8 cellular contexts compared by ENCODE assay signal in the genomic region with DNA sequence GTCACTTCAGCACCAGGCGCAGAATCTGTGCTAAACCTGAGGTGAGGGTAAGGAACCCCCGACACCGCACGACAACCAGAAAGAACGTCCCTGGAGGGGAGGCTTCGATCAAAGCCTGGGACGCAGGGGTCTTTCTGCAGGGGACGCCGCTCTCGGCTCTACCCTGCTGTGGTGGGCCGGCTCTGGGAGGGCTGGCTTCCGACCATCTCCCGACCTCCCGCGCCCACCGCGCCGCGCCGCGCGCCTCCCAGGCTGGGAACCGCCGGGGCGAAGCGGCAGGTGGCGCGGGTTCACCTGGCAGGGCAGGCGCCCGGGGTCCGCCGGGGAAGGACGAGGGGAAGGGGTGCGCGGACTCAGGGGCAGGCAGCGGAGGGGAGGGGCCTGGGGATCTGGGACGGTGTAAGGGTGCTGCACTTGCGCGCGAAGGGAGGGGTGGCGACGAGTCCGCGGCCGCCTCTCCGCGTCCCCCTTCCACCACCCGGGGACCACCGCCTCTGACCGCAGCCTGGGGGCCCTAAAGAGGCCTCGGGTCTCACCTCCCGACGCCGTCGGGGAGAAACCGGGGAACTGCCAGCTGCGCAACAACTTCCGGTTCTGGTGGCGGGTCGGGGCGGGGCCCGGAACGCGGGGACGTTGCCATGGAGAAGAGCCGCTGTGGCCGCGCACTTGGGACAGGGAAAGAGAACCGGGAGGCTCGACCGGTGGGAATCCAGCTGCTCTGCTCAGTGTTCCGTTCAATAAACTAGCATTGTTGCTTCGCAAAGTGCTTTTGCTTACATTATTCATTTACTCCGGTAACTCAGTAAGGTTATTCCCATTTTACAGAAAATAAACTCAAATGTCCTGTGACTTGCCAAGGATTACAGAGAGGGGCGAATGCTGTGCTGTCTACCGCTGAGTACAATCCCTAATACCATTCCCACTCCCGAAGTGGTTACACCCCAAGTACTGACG.
DNase-seq lines count a peak whose midpoint lies in the region; ATAC-seq and TF ChIP-seq lines count a peak whose summit lies in the region.

A gene (minus strand): TSS at position 596 of the 954 bp plus-strand sequence. CDS start 3,045 bp downstream, outside the sequence.

- DNase-seq in NT2/D1 (ENCODE audit: low read depth, low spot score) (no peak), activated T-cell treated with anti-CD3 and anti-CD28 coated beads for 1 hour (ENCODE audit: low read depth) (peak; percentile 45), erythroblast (lab: John Stamatoyannopoulos, UW) (peak; percentile 84 to 87)
- peak; percentile 30 to 49 for DNase-seq in stimulated activated CD8-positive, alpha-beta memory T cell treated with anti-CD3 and anti-CD28 coated beads, Interleukin-4, amount 100 ng/mL, for 4 hours (ENCODE audit: low read depth in 2 of 2, low spot score in 1 of 2)

- H3K4me2 ChIP-seq in BLaER1 treated with 17β-estradiol and CSF1 and Interleukin-3, amounts not matched to agents 10 nM and 100 nM: peak within 1 kb of the TSS; percentile 85 to 97 (median 94)

- H3K27ac ChIP-seq in BLaER1 treated with 17β-estradiol and CSF1 and Interleukin-3, amounts not matched to agents 10 nM and 100 nM: peak within 1 kb of the TSS; percentile 44 to 82 (median 57); a peak in 20 of 22 replicates
- peak within 1 kb of the TSS in 1 of 2 donors; percentile 34 for H3K27ac ChIP-seq in mucosa of rectum (ENCODE audit: low read depth in 2 of 2, low read length in 2 of 2)

- peaks cover 0 to 7% (median 0%) of the 10 kb centered on the region in 11 experiments; a peak in 5 of 22 replicates for H3K9me3 ChIP-seq in BLaER1 treated with 17β-estradiol and CSF1 and Interleukin-3, amounts not matched to agents 10 nM and 100 nM (replicated peaks in 1 of 11)
- no peaks in the 10 kb centered on the region for H3K9me3 ChIP-seq in NT2/D1 (ENCODE audit: insufficient read depth, low read length)
- no peaks in the 10 kb centered on the region for H3K9me3 ChIP-seq in mucosa of rectum (ENCODE audit: control insufficient read depth in 2 of 2, low read length in 2 of 2)

- peaks cover 0 to 14% (median 10%) of the 10 kb centered on the region in 11 experiments; a peak in 17 of 22 replicates for H3K27me3 ChIP-seq in BLaER1 treated with 17β-estradiol and CSF1 and Interleukin-3, amounts not matched to agents 10 nM and 100 nM
- H3K27me3 ChIP-seq in NT2/D1 (ENCODE audit: insufficient read depth, insufficient read length) (peaks cover 13% of the 10 kb centered on the region), mucosa of rectum (ENCODE audit: control insufficient read depth in 2 of 2, insufficient read depth in 2 of 2, low read length in 2 of 2) (no peaks in the 10 kb centered on the region)

- no peaks in the 10 kb centered on the region for H3K36me3 ChIP-seq in BLaER1 treated with 17β-estradiol and CSF1 and Interleukin-3, amounts not matched to agents 10 nM and 100 nM
- no peaks in the 10 kb centered on the region for H3K36me3 ChIP-seq in NT2/D1 (ENCODE audit: insufficient read depth, insufficient read length, low read length)
- H3K36me3 ChIP-seq in mucosa of rectum (ENCODE audit: control insufficient read depth in 2 of 2, insufficient read depth in 2 of 2, low read length in 2 of 2): no peaks in the 10 kb centered on the region

- H3K4me3 ChIP-seq in BLaER1 treated with 17β-estradiol and CSF1 and Interleukin-3, amounts not matched to agents 10 nM and 100 nM: peak within 1 kb of the TSS; percentile 71 to 88 (median 76)
- H3K4me3 ChIP-seq in NT2/D1 (ENCODE audit: insufficient read length, low read depth) (peak within 1 kb of the TSS; percentile 76), mucosa of rectum (ENCODE audit: low read length in 2 of 2) (peak within 1 kb of the TSS; percentile 83 to 90)

- H4K20me1 ChIP-seq in BLaER1 treated with 17β-estradiol and CSF1 and Interleukin-3, amounts not matched to agents 10 nM and 100 nM: no peaks in the 10 kb centered on the region

- TF ChIP-seq POLR2A in erythroblast (IDR thresholded peaks at IDR 0.05; ENCODE audit: low read length): peak; percentile 34

- peak within 1 kb of the TSS; percentile 58 to 86 (median 73) for H3K9ac ChIP-seq in BLaER1 treated with 17β-estradiol and CSF1 and Interleukin-3, amounts not matched to agents 10 nM and 100 nM
- H3K9ac ChIP-seq in NT2/D1 (ENCODE audit: insufficient read length, low read depth) (peak within 1 kb of the TSS; percentile 87), mucosa of rectum (ENCODE audit: low read depth in 1 of 2, low read length in 2 of 2) (peak within 1 kb of the TSS; percentile 70 to 79)

- peak; percentile 75 for ATAC-seq in GM19372 (IDR thresholded peaks at IDR 0.05; ENCODE audit: low read depth, unreplicated experiment)
- peak; percentile 75 for ATAC-seq in HG03469 (IDR thresholded peaks at IDR 0.05; ENCODE audit: unreplicated experiment)

- peaks cover 0 to 26% (median 16%) of the 10 kb centered on the region in 10 experiments; a peak in 15 of 20 replicates for H3K4me1 ChIP-seq in BLaER1 treated with 17β-estradiol and CSF1 and Interleukin-3, amounts not matched to agents 10 nM and 100 nM
- H3K4me1 ChIP-seq in NT2/D1 (ENCODE audit: insufficient read depth, insufficient read length): no peaks in the 10 kb centered on the region
- peaks cover 2% of the 10 kb centered on the region in 2 donors for H3K4me1 ChIP-seq in mucosa of rectum (ENCODE audit: control insufficient read depth in 2 of 2, insufficient read depth in 2 of 2, low read length in 2 of 2)
